In the genomic region with DNA sequence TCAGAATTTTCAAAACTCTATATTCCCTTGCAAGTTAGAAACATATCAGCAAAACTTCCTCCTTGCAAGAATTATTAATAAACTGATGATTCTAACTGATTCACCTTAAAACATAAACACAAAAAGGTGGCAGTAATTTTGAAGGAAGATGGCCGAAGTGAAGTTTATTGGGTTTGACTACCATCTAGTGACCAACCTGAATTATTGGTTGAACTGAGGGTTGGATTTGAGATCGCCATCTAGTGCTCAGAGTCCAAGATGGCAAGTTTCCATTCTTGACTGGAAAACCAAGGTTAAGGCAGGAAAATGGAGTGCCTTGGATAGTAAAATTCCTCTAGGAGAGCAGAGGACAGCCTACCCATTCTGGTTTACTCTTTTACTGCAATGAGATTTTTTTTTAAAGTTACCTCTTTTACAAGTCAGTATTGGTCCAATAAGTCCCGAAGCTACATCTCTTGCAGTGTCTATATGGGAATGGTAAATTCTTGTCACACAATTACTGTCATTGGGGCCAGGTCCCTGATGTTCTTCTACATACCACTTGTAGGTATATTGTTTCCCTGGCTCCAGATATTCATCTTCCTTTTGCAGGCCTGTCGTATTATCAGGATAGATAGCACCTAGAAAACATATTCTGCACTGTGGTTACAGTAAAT, we compare ENCODE assay signal across 7 cellular contexts. TPM values are rescaled to one million over a fixed set of nuclear protein-coding genes. Genes with fewer than 3 reads are reported as not detected.
DNase-seq lines count a peak whose midpoint lies in the region; ATAC-seq and TF ChIP-seq lines count a peak whose summit lies in the region.

No MANE protein-coding gene starts in this region.

- CTCF ChIA-PET in activated CD8-positive, alpha-beta T cell treated with anti-CD3 and anti-CD28 coated beads for 36 hours (lab: Charles Lee) = interaction anchor here (0.6 to 6.4 kb wide), 9 partner anchors 8 to 318 kb away, joined by 3 to 124 read pairs (median 3); partner anchors contain the start of gene HPS3

- intact Hi-C loops in activated CD8-positive, alpha-beta T cell treated with anti-CD3 and anti-CD28 coated beads for 36 hours (cut with micrococcal nuclease) = loop anchor here (1.0 to 5.0 kb wide), 3 partner anchors 46 to 318 kb away; no protein-coding TSS in a partner anchor
- intact Hi-C loops in Right ventricle myocardium superior (cut with DNase I) = loop anchor here (2.0 kb wide), 2 partner anchors 152 to 316 kb away; no protein-coding TSS in a partner anchor

- peaks cover 10% of the 10 kb centered on the region for H3K4me1 Mint-ChIP-seq in activated CD8-positive, alpha-beta T cell treated with anti-CD3 and anti-CD28 coated beads for 36 hours (ENCODE audit: low read depth)

- TF ChIP-seq CTCF in activated CD8-positive, alpha-beta T cell treated with anti-CD3 and anti-CD28 coated beads for 36 hours (IDR thresholded peaks at IDR 0.05) = peak; percentile 97

- DNase-seq in ELR (ENCODE audit: low read depth) (peak; percentile 94), NCI-H345 treated with DMSO at 0.1 percent for 48 hours (lab: John Stamatoyannopoulos, UW; ENCODE audit: unreplicated experiment) (peak; percentile 52), Right ventricle myocardium superior (no peak), pons (ENCODE audit: low spot score) (peak; percentile 94)
- DNase-seq in activated CD8-positive, alpha-beta T cell treated with anti-CD3 and anti-CD28 coated beads for 36 hours = peak; percentile 27

- no peaks in the 10 kb centered on the region for H3K27me3 Mint-ChIP-seq in activated CD8-positive, alpha-beta T cell treated with anti-CD3 and anti-CD28 coated beads for 36 hours

- ATAC-seq in GM19468 (IDR thresholded peaks at IDR 0.05; ENCODE audit: extremely low read depth, unreplicated experiment) = peak; percentile 66
- ATAC-seq in HG03520 (IDR thresholded peaks at IDR 0.05; ENCODE audit: unreplicated experiment) = peak; percentile 85
- ATAC-seq in activated CD8-positive, alpha-beta T cell treated with anti-CD3 and anti-CD28 coated beads for 36 hours = peak; percentile 95
- peak; percentile 93 for ATAC-seq in Right ventricle myocardium superior (ENCODE audit: poor library complexity)

- H3K27ac Mint-ChIP-seq in activated CD8-positive, alpha-beta T cell treated with anti-CD3 and anti-CD28 coated beads for 36 hours = no peak overlapping the region

- no peak overlapping the region for H3K4me3 Mint-ChIP-seq in activated CD8-positive, alpha-beta T cell treated with anti-CD3 and anti-CD28 coated beads for 36 hours

- H3K36me3 Mint-ChIP-seq in activated CD8-positive, alpha-beta T cell treated with anti-CD3 and anti-CD28 coated beads for 36 hours (ENCODE audit: low read depth) = no peaks in the 10 kb centered on the region

- no peaks in the 10 kb centered on the region for H3K9me3 Mint-ChIP-seq in activated CD8-positive, alpha-beta T cell treated with anti-CD3 and anti-CD28 coated beads for 36 hours

- POLR2A ChIA-PET in activated CD8-positive, alpha-beta T cell treated with anti-CD3 and anti-CD28 coated beads for 36 hours (lab: Charles Lee) = no interaction called here

RNA-seq across cellular contexts. Expression of gene CP, which starts 51.6 kb away (rescaled TPM):
- total RNA-seq in activated CD8-positive, alpha-beta T cell treated with anti-CD3 and anti-CD28 coated beads for 36 hours = not detected
- 4.7 TPM for total RNA-seq in Right ventricle myocardium superior
